ENCODE assay signal across 8 cellular contexts in genomic region chr11:133134561-133135173, GRCh38.
DNase-seq lines count a peak whose midpoint lies in the region; ATAC-seq, FAIRE-seq and TF ChIP-seq lines count a peak whose summit lies in the region.

No MANE protein-coding gene starts in this region.

- ATAC-seq in HG03139 (IDR thresholded peaks at IDR 0.05; ENCODE audit: unreplicated experiment) (peak; percentile 93), gastroesophageal sphincter (no peak), GM18519 (IDR thresholded peaks at IDR 0.05; ENCODE audit: low FRiP score, unreplicated experiment) (no peak)

- H3K36me3 ChIP-seq in gastroesophageal sphincter = no peaks in the 10 kb centered on the region

- H3K9me3 ChIP-seq in gastroesophageal sphincter = no peaks in the 10 kb centered on the region

- no peak for TF ChIP-seq POLR2A in gastroesophageal sphincter (IDR thresholded peaks at IDR 0.05)

- no peak overlapping the region for H3K4me3 ChIP-seq in gastroesophageal sphincter

- no peaks in the 10 kb centered on the region for H3K4me1 ChIP-seq in gastroesophageal sphincter

- no peak overlapping the region for H3K27ac ChIP-seq in gastroesophageal sphincter

- 25% methylated on average over 4 of the region's 10 CpGs; no CpG with 5 or more reads in 1 of the 2 donors for WGBS in gastroesophageal sphincter (ENCODE audit: low coverage in 1 of 2), 2 donors

- peaks cover 19% of the 10 kb centered on the region for H3K27me3 ChIP-seq in gastroesophageal sphincter

- no peak for TF ChIP-seq EP300 in gastroesophageal sphincter (IDR thresholded peaks at IDR 0.05)

- TF ChIP-seq CTCF in D721Med (IDR thresholded peaks at IDR 0.05; ENCODE audit: insufficient read depth, missing control alignments) (peak; percentile 84), gastroesophageal sphincter (IDR thresholded peaks at IDR 0.05) (peak; percentile 47 to 90 (median 66))

- no peak for DNase-seq in D721Med (ENCODE audit: insufficient read length, low spot score)
- peak; percentile 74 for DNase-seq in GM19240 (ENCODE audit: insufficient read length, low spot score)
- DNase-seq in NCI-H2227 (lab: John Stamatoyannopoulos, UW; ENCODE audit: unreplicated experiment) = peak; percentile 61
- peak; percentile 7 for DNase-seq in activated T-cell treated with anti-CD3 and anti-CD28 coated beads for 24 hours (ENCODE audit: low read depth)
- peak; percentile 68 for DNase-seq in pons (ENCODE audit: low spot score)

- FAIRE-seq in D721Med (lab: Jason Lieb, UNC) = no peak
